1 cellular context compared by ENCODE assay signal in the genomic region with DNA sequence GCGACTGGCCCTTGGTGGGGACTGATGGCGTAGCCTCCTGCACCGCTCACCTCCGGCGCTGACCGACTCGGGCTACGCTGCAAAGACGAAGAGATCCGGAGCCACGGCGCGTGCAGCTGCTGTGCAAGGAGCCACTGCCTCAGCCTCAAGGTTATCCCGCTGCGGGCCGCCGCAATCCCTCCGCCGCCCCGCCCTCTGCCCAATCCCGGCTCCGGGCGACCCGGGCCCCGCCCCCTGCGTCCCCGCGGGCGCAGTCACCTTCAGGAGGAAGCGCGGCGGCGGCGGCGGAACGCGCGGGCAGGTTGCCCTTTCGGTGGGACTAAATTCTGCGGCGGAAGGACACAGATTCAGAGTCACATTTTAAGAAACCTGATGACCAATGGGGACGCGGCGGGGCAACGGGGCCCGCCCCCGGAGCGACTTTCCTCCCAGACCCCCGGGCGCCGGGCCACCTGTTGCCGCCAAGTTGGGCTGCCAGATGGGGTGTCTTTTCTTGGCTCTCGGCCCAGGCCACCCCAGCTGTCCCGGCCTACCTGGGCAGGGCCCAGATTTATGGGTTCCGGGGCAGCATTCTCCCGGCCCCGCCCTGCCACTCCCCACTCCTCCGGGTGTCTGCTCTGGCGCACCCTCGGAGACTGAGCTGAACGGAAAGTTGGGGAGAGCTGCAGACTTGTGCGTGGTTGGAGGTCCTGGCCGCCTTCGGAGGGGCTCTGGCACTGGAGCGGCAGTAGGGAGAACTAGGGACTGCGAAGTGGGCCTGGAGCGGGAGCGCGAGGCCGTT.
TF ChIP-seq lines count a peak whose summit lies in the region.

A gene (minus strand): TSS at position 125 of the 781 bp plus-strand sequence. CDS start 12,093 bp downstream, outside the sequence.

TF ChIP-seq in K562, 482 proteins besides CTCF, POLR2A, EP300 and RAD21 (continued from another document and continues in another):
- TF ChIP-seq, protein P1, sequence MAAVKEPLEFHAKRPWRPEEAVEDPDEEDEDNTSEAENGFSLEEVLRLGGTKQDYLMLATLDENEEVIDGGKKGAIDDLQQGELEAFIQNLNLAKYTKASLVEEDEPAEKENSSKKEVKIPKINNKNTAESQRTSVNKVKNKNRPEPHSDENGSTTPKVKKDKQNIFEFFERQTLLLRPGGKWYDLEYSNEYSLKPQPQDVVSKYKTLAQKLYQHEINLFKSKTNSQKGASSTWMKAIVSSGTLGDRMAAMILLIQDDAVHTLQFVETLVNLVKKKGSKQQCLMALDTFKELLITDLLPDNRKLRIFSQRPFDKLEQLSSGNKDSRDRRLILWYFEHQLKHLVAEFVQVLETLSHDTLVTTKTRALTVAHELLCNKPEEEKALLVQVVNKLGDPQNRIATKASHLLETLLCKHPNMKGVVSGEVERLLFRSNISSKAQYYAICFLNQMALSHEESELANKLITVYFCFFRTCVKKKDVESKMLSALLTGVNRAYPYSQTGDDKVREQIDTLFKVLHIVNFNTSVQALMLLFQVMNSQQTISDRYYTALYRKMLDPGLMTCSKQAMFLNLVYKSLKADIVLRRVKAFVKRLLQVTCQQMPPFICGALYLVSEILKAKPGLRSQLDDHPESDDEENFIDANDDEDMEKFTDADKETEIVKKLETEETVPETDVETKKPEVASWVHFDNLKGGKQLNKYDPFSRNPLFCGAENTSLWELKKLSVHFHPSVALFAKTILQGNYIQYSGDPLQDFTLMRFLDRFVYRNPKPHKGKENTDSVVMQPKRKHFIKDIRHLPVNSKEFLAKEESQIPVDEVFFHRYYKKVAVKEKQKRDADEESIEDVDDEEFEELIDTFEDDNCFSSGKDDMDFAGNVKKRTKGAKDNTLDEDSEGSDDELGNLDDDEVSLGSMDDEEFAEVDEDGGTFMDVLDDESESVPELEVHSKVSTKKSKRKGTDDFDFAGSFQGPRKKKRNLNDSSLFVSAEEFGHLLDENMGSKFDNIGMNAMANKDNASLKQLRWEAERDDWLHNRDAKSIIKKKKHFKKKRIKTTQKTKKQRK (IDR thresholded peaks at IDR 0.05; ENCODE audit: borderline replicate concordance, low read depth, low read length) = no peak
- TF ChIP-seq ZNF695 (CRISPR knock-in tag; IDR thresholded peaks at IDR 0.05) = no peak
- no peak for TF ChIP-seq DNMT1 (IDR thresholded peaks at IDR 0.05)
- peak; percentile 40; the same call in 1 of the 2 replicates for TF ChIP-seq JUND (IDR thresholded peaks at IDR 0.05; ENCODE audit: borderline replicate concordance, low read depth, low read length)
- peak; percentile 32; the same call in 1 of the 3 replicates for TF ChIP-seq JUND (tag; IDR thresholded peaks at IDR 0.05; ENCODE audit: borderline replicate concordance, low read depth, low read length)
- TF ChIP-seq PTTG1 (tag; IDR thresholded peaks at IDR 0.05; ENCODE audit: low read depth) = no peak
- TF ChIP-seq, protein P2, sequence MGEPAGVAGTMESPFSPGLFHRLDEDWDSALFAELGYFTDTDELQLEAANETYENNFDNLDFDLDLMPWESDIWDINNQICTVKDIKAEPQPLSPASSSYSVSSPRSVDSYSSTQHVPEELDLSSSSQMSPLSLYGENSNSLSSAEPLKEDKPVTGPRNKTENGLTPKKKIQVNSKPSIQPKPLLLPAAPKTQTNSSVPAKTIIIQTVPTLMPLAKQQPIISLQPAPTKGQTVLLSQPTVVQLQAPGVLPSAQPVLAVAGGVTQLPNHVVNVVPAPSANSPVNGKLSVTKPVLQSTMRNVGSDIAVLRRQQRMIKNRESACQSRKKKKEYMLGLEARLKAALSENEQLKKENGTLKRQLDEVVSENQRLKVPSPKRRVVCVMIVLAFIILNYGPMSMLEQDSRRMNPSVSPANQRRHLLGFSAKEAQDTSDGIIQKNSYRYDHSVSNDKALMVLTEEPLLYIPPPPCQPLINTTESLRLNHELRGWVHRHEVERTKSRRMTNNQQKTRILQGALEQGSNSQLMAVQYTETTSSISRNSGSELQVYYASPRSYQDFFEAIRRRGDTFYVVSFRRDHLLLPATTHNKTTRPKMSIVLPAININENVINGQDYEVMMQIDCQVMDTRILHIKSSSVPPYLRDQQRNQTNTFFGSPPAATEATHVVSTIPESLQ (CRISPR knock-in tag; IDR thresholded peaks at IDR 0.05) = no peak; the same call in 1 of the 2 replicates
- TF ChIP-seq, protein P3, sequence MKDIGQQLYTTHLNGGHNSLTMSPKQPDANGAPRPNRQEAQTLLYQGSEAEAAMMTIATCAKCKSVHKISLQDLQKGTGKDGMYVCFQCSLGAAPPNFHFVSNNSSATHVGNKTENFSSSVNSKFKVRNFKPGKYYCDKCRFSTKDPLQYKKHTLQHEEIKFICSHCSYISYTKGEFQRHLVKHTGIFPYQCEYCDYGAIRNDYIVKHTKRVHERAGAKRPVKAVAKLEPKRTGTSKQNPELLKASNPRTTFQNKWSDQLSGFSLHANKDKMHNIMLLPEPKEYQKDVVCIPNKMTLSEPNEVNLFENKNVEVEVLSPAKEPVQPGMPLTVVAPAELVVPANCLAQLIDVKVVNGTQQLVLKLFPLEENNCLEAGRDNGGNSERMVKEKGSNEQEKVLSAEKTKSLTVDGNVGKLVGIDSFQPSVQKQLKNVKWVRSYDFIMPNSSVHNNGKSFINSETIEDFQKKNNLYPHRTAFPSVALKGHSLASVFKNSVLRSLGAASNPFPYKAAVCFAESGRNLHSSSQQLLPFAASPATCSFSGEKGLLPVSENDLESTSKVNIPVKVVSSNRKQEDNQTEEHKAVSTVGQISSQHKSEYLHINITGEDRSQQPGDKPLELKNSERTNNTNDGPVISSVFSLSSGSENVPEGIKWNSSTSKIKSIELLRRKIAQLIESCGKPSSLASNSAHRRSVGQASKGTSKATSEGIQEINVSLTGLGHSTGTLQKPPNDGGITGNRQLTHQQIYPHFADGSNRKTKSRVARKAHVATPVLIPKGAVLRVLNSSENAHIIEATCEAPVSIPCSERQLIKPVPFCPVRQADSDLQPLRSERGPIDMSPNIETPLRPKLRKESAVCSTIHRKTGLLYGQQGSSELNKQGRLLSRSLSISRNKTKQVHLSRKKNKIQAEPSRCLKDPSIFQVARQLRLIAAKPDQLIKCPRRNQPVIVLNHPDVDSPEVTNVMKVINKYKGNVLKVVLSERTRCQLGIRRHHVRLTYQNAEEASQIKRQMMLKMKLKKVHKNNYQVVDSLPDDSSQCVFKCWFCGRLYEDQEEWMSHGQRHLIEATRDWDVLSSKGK (CRISPR knock-in tag; IDR thresholded peaks at IDR 0.05) = no peak
- TF ChIP-seq KLF13 (tag; IDR thresholded peaks at IDR 0.05; ENCODE audit: borderline replicate concordance, low read depth) = no peak; the same call in 1 of the 2 replicates
- TF ChIP-seq ZSCAN29 (IDR thresholded peaks at IDR 0.05) = peak; percentile 71
- TF ChIP-seq ZNF197 (CRISPR knock-in tag; IDR thresholded peaks at IDR 0.05; ENCODE audit: low read depth) = no peak
- no peak for TF ChIP-seq ZNF274 (IDR thresholded peaks at IDR 0.05; ENCODE audit: borderline replicate concordance, low read depth, low read length)
- TF ChIP-seq ZNF644 (tag; IDR thresholded peaks at IDR 0.05; ENCODE audit: low read depth) = no peak
- no peak for TF ChIP-seq LEF1 (IDR thresholded peaks at IDR 0.05)
- TF ChIP-seq CTBP1 (IDR thresholded peaks at IDR 0.05; ENCODE audit: borderline replicate concordance) = peak; percentile 96
- TF ChIP-seq EWSR1 (IDR thresholded peaks at IDR 0.05; ENCODE audit: borderline replicate concordance, low read depth, partially characterized antibody) = no peak
- TF ChIP-seq, protein P4, sequence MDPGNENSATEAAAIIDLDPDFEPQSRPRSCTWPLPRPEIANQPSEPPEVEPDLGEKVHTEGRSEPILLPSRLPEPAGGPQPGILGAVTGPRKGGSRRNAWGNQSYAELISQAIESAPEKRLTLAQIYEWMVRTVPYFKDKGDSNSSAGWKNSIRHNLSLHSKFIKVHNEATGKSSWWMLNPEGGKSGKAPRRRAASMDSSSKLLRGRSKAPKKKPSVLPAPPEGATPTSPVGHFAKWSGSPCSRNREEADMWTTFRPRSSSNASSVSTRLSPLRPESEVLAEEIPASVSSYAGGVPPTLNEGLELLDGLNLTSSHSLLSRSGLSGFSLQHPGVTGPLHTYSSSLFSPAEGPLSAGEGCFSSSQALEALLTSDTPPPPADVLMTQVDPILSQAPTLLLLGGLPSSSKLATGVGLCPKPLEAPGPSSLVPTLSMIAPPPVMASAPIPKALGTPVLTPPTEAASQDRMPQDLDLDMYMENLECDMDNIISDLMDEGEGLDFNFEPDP (CRISPR knock-in tag; IDR thresholded peaks at IDR 0.05) = no peak
- TF ChIP-seq ZNF384 (IDR thresholded peaks at IDR 0.05; ENCODE audit: low read depth, low read length) = 0 out of 2 replicates have a peak, but pooled peaks have one; percentile 9
- TF ChIP-seq MAFG (tag; conservative IDR thresholded peaks at IDR 0.05) = no peak
- TF ChIP-seq FOXK1 (CRISPR knock-in tag; IDR thresholded peaks at IDR 0.05; ENCODE audit: borderline replicate concordance) = no peak
- no peak; the same call in 1 of the 2 replicates for TF ChIP-seq SRSF1 (IDR thresholded peaks at IDR 0.05; ENCODE audit: low read depth, low read length)
- peak; percentile 32; the same call in 1 of the 2 replicates for TF ChIP-seq SPI1 (IDR thresholded peaks at IDR 0.05; ENCODE audit: borderline replicate concordance, low read depth, low read length)
- TF ChIP-seq SMAD4 (CRISPR knock-in tag; conservative IDR thresholded peaks at IDR 0.05) = peak; percentile 84
- peak; percentile 84 for TF ChIP-seq NFIC (IDR thresholded peaks at IDR 0.05)
- TF ChIP-seq, protein P5, sequence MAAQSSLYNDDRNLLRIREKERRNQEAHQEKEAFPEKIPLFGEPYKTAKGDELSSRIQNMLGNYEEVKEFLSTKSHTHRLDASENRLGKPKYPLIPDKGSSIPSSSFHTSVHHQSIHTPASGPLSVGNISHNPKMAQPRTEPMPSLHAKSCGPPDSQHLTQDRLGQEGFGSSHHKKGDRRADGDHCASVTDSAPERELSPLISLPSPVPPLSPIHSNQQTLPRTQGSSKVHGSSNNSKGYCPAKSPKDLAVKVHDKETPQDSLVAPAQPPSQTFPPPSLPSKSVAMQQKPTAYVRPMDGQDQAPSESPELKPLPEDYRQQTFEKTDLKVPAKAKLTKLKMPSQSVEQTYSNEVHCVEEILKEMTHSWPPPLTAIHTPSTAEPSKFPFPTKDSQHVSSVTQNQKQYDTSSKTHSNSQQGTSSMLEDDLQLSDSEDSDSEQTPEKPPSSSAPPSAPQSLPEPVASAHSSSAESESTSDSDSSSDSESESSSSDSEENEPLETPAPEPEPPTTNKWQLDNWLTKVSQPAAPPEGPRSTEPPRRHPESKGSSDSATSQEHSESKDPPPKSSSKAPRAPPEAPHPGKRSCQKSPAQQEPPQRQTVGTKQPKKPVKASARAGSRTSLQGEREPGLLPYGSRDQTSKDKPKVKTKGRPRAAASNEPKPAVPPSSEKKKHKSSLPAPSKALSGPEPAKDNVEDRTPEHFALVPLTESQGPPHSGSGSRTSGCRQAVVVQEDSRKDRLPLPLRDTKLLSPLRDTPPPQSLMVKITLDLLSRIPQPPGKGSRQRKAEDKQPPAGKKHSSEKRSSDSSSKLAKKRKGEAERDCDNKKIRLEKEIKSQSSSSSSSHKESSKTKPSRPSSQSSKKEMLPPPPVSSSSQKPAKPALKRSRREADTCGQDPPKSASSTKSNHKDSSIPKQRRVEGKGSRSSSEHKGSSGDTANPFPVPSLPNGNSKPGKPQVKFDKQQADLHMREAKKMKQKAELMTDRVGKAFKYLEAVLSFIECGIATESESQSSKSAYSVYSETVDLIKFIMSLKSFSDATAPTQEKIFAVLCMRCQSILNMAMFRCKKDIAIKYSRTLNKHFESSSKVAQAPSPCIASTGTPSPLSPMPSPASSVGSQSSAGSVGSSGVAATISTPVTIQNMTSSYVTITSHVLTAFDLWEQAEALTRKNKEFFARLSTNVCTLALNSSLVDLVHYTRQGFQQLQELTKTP (IDR thresholded peaks at IDR 0.05; ENCODE audit: low read depth in 1 of 2, partially characterized antibody in 2 of 2) = no peak
- peak; percentile 19; the same call in 1 of the 2 replicates for TF ChIP-seq NR2C2 (CRISPR knock-in tag; IDR thresholded peaks at IDR 0.05)
- peak; percentile 88 for TF ChIP-seq NR2C2 (tag; IDR thresholded peaks at IDR 0.05)
- TF ChIP-seq, protein P6, sequence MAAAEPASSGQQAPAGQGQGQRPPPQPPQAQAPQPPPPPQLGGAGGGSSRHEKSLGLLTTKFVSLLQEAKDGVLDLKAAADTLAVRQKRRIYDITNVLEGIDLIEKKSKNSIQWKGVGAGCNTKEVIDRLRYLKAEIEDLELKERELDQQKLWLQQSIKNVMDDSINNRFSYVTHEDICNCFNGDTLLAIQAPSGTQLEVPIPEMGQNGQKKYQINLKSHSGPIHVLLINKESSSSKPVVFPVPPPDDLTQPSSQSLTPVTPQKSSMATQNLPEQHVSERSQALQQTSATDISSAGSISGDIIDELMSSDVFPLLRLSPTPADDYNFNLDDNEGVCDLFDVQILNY (CRISPR knock-in tag; IDR thresholded peaks at IDR 0.05) = no peak
- TF ChIP-seq ZNF24 (IDR thresholded peaks at IDR 0.05) = peak; percentile 60
- TF ChIP-seq MBD2 (IDR thresholded peaks at IDR 0.05; ENCODE audit: borderline replicate concordance, low read depth) = no peak
- TF ChIP-seq ZFP1 (CRISPR knock-in tag; IDR thresholded peaks at IDR 0.05) = no peak
- TF ChIP-seq RBM22 (IDR thresholded peaks at IDR 0.05; ENCODE audit: low read depth, low read length, poor library complexity, severe bottlenecking) = peak; percentile 36
- TF ChIP-seq GATAD2A (IDR thresholded peaks at IDR 0.05) = 0 out of 2 replicates have a peak, but pooled peaks have one; percentile 61
- TF ChIP-seq ZNF165 (CRISPR knock-in tag; IDR thresholded peaks at IDR 0.05; ENCODE audit: borderline replicate concordance) = no peak
- TF ChIP-seq, protein P7, sequence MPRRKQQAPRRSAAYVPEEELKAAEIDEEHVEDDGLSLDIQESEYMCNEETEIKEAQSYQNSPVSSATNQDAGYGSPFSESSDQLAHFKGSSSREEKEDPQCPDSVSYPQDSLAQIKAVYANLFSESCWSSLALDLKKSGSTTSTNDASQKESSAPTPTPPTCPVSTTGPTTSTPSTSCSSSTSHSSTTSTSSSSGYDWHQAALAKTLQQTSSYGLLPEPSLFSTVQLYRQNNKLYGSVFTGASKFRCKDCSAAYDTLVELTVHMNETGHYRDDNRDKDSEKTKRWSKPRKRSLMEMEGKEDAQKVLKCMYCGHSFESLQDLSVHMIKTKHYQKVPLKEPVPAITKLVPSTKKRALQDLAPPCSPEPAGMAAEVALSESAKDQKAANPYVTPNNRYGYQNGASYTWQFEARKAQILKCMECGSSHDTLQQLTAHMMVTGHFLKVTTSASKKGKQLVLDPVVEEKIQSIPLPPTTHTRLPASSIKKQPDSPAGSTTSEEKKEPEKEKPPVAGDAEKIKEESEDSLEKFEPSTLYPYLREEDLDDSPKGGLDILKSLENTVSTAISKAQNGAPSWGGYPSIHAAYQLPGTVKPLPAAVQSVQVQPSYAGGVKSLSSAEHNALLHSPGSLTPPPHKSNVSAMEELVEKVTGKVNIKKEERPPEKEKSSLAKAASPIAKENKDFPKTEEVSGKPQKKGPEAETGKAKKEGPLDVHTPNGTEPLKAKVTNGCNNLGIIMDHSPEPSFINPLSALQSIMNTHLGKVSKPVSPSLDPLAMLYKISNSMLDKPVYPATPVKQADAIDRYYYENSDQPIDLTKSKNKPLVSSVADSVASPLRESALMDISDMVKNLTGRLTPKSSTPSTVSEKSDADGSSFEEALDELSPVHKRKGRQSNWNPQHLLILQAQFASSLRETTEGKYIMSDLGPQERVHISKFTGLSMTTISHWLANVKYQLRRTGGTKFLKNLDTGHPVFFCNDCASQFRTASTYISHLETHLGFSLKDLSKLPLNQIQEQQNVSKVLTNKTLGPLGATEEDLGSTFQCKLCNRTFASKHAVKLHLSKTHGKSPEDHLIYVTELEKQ (CRISPR knock-in tag; IDR thresholded peaks at IDR 0.05) = no peak
- TF ChIP-seq RHOXF2B (CRISPR knock-in tag; conservative IDR thresholded peaks at IDR 0.05) = no peak
- no peak for TF ChIP-seq ZNF57 (CRISPR knock-in tag; IDR thresholded peaks at IDR 0.05)
- TF ChIP-seq COPS2 (conservative IDR thresholded peaks at IDR 0.05) = no peak
- no peak for TF ChIP-seq CHCHD3 (CRISPR knock-in tag; IDR thresholded peaks at IDR 0.05)
- no peak for TF ChIP-seq MED1 (CRISPR knock-in tag; IDR thresholded peaks at IDR 0.05; ENCODE audit: borderline replicate concordance)
